14 cellular contexts compared by ENCODE assay signal in genomic region chr3:149095487-149095886, GRCh38. TPM values are rescaled to one million over a fixed set of nuclear protein-coding genes. Genes with fewer than 3 reads are reported as not detected.
A peak's percentile ranks its signal among the peaks of the same experiment; 100 is the strongest.
DNase-seq lines count a peak whose midpoint lies in the region; ATAC-seq and TF ChIP-seq lines count a peak whose summit lies in the region.
"Had no signal": no experiment of that assay in that cellular context is flagged by ENCODE, and none has a peak within 500 bp of the region (broad histone marks: within the 10 kb centered on the region; RNA-seq: fewer than 3 reads in every experiment).

No MANE protein-coding gene starts in this region.

- H3K27ac ChIP-seq in A673 (ENCODE audit: low read depth, low read length, poor library complexity, severe bottlenecking): no peak overlapping the region
- H3K27ac ChIP-seq: cardiac muscle cell, upper lobe of left lung had no signal

- DNase-seq in activated B cell treated with CpG ODN at 0.5 μM for 24 hours (no peak), A673 (ENCODE audit: low spot score) (no peak), MG63 (no peak)
- no peak for DNase-seq in central memory CD4-positive, alpha-beta T cell
- no peak for DNase-seq in activated CD4-positive, alpha-beta memory T cell treated with anti-CD3 and anti-CD28 coated beads for 36 hours
- DNase-seq: Caco-2, left colon, T-helper 1 cell, upper lobe of left lung had no signal

- H3K27ac Mint-ChIP-seq in activated B cell treated with CpG ODN at 0.5 μM for 24 hours: peak overlapping the region; percentile 72
- no peak overlapping the region for H3K27ac Mint-ChIP-seq in activated CD4-positive, alpha-beta memory T cell treated with anti-CD3 and anti-CD28 coated beads for 36 hours
- H3K27ac Mint-ChIP-seq: IgD-negative memory B cell had no signal

- no peak overlapping the region for H3K4me3 ChIP-seq in A673 (ENCODE audit: low read depth, low read length, poor library complexity, severe bottlenecking)
- no peak overlapping the region for H3K4me3 ChIP-seq in MG63
- H3K4me3 ChIP-seq: cardiac muscle cell, upper lobe of left lung had no signal

- ATAC-seq in GM18520 (IDR thresholded peaks at IDR 0.05; ENCODE audit: unreplicated experiment) (peak; percentile 76), GM21619 (IDR thresholded peaks at IDR 0.05; ENCODE audit: unreplicated experiment) (peak; percentile 83), HG03196 (IDR thresholded peaks at IDR 0.05; ENCODE audit: unreplicated experiment) (peak; percentile 62), activated B cell treated with CpG ODN at 0.5 μM for 24 hours (ENCODE audit: low read depth) (peak; percentile 54)
- ATAC-seq: left colon had no signal

- no peaks in the 10 kb centered on the region for H3K4me1 ChIP-seq in A673 (ENCODE audit: insufficient read depth, low read length, poor library complexity, severe bottlenecking)
- H3K4me1 ChIP-seq: Caco-2, upper lobe of left lung had no signal

- no peaks in the 10 kb centered on the region for H3K36me3 Mint-ChIP-seq in activated B cell treated with CpG ODN at 0.5 μM for 24 hours (ENCODE audit: low read depth)
- no peaks in the 10 kb centered on the region for H3K36me3 Mint-ChIP-seq in activated CD4-positive, alpha-beta memory T cell treated with anti-CD3 and anti-CD28 coated beads for 36 hours
- H3K36me3 Mint-ChIP-seq: IgD-negative memory B cell had no signal

- no peaks in the 10 kb centered on the region for H3K9me3 Mint-ChIP-seq in activated B cell treated with CpG ODN at 0.5 μM for 24 hours
- no peaks in the 10 kb centered on the region for H3K9me3 Mint-ChIP-seq in activated CD4-positive, alpha-beta memory T cell treated with anti-CD3 and anti-CD28 coated beads for 36 hours
- H3K9me3 Mint-ChIP-seq: IgD-negative memory B cell had no signal

- no TSS peak for BruUV-seq in A673 (replicated peaks; lab: Mats Ljungman, UMichigan)

- H3K27me3 Mint-ChIP-seq in activated B cell treated with CpG ODN at 0.5 μM for 24 hours: no peaks in the 10 kb centered on the region
- no peaks in the 10 kb centered on the region for H3K27me3 Mint-ChIP-seq in activated CD4-positive, alpha-beta memory T cell treated with anti-CD3 and anti-CD28 coated beads for 36 hours

- no peaks in the 10 kb centered on the region for H3K36me3 ChIP-seq in A673 (ENCODE audit: insufficient read depth, low read length, poor library complexity, severe bottlenecking)
- H3K36me3 ChIP-seq in MG63: no peaks in the 10 kb centered on the region
- H3K36me3 ChIP-seq: cardiac muscle cell, upper lobe of left lung had no signal

- CTCF ChIA-PET in activated B cell treated with CpG ODN at 0.5 μM for 24 hours (lab: Charles Lee): interaction anchor here (0.7 kb wide), 1 partner anchor 23 kb away, joined by 3 read pairs; no protein-coding TSS in a partner anchor
- CTCF ChIA-PET in A673 (lab: Charles Lee): no interaction called here
- CTCF ChIA-PET in activated CD4-positive, alpha-beta memory T cell treated with anti-CD3 and anti-CD28 coated beads for 36 hours (lab: Charles Lee): interaction anchor here (1.2 kb wide), 1 partner anchor 140 kb away, joined by 3 read pairs; no protein-coding TSS in a partner anchor

- H3K27me3 ChIP-seq in A673 (replicated peaks; ENCODE audit: insufficient read depth, low read depth, low read length, poor library complexity) (no peaks in the 10 kb centered on the region), MG63 (peaks cover 2% of the 10 kb centered on the region; the same call in 1 of the 2 replicates)
- H3K27me3 ChIP-seq: cardiac muscle cell, upper lobe of left lung had no signal

- H3K9me3 ChIP-seq in A673 (ENCODE audit: low read depth, low read length, poor library complexity, severe bottlenecking) (no peaks in the 10 kb centered on the region), MG63 (no peaks in the 10 kb centered on the region)
- H3K9me3 ChIP-seq: Caco-2, upper lobe of left lung had no signal

- H3K4me1 Mint-ChIP-seq in activated B cell treated with CpG ODN at 0.5 μM for 24 hours: peaks cover 16% of the 10 kb centered on the region
- H3K4me1 Mint-ChIP-seq in activated CD4-positive, alpha-beta memory T cell treated with anti-CD3 and anti-CD28 coated beads for 36 hours (ENCODE audit: low read depth): no peaks in the 10 kb centered on the region

- TF ChIP-seq CTCF in activated B cell treated with CpG ODN at 0.5 μM for 24 hours (IDR thresholded peaks at IDR 0.05) (no peak), A673 (conservative IDR thresholded peaks at IDR 0.05; ENCODE audit: low read depth, low read length) (no peak)

- intact Hi-C loops in activated B cell treated with CpG ODN at 0.5 μM for 24 hours (cut with micrococcal nuclease) (loop anchor here (1.0 kb wide), 1 partner anchor 9 kb away; the partner anchor contains the start of gene HLTF), A673 (cut with micrococcal nuclease; ENCODE audit: unreplicated experiment) (no loop called here)
- intact Hi-C loops in activated CD4-positive, alpha-beta memory T cell treated with anti-CD3 and anti-CD28 coated beads for 36 hours (cut with micrococcal nuclease): no loop called here

- POLR2A ChIA-PET in activated B cell treated with CpG ODN at 0.5 μM for 24 hours (lab: Charles Lee): interaction anchor here (1.9 kb wide), 1 partner anchor 9 kb away, joined by 5 read pairs; no protein-coding TSS in a partner anchor
- POLR2A ChIA-PET in A673 (lab: Charles Lee; ENCODE audit: low non-redundant PET): no interaction called here
- POLR2A ChIA-PET in activated CD4-positive, alpha-beta memory T cell treated with anti-CD3 and anti-CD28 coated beads for 36 hours (lab: Charles Lee): no interaction called here

- H3K4me3 Mint-ChIP-seq in activated B cell treated with CpG ODN at 0.5 μM for 24 hours: peak overlapping the region; percentile 19
- H3K4me3 Mint-ChIP-seq in activated CD4-positive, alpha-beta memory T cell treated with anti-CD3 and anti-CD28 coated beads for 36 hours: no peak overlapping the region

RNA-seq across cellular contexts. Expression of gene HLTF, which starts 9.2 kb away (rescaled TPM):
- 16.4 and 18.3 TPM in 2 replicates for total RNA-seq in activated B cell treated with CpG ODN at 0.5 μM for 24 hours
- total RNA-seq in A673 (2021): 37.6 and 40.1 TPM in 2 replicates
- total RNA-seq in MG63 (2014; rRNA removed; shearing (Covaris generic); ENCODE audit: low replicate concordance): 39.6 and 61.6 TPM in 2 replicates
- 10 to 100 TPM; 22.3 to 25.1 TPM for total RNA-seq in activated CD4-positive, alpha-beta memory T cell treated with anti-CD3 and anti-CD28 coated beads for 36 hours

RNA-seq across cellular contexts. Expression of gene HPS3, which starts 34.0 kb away (rescaled TPM):
- total RNA-seq in activated B cell treated with CpG ODN at 0.5 μM for 24 hours: 30.1 and 30.5 TPM in 2 replicates
- total RNA-seq in A673 (2021): 12.6 and 15.1 TPM in 2 replicates
- total RNA-seq in MG63 (2014; rRNA removed; shearing (Covaris generic); ENCODE audit: low replicate concordance): 21.1 and 26.4 TPM in 2 replicates
- 10 to 100 TPM; 23.0 to 25.2 TPM for total RNA-seq in activated CD4-positive, alpha-beta memory T cell treated with anti-CD3 and anti-CD28 coated beads for 36 hours
